7 cellular contexts compared by ENCODE assay signal in genomic region chrX:153132924-153133323, GRCh38. TPM values are rescaled to one million over a fixed set of nuclear protein-coding genes. Genes with fewer than 3 reads are reported as not detected.
"Had no signal": no experiment of that assay in that cellular context is flagged by ENCODE, and none has a peak within 500 bp of the region (broad histone marks: within the 10 kb centered on the region; RNA-seq: fewer than 3 reads in every experiment).

No MANE protein-coding gene starts in this region.

RNA-seq across cellular contexts. Expression of gene MAGEA1, which starts 46.2 kb away (rescaled TPM):
- total RNA-seq: OCI-LY7, PC-9, Peyer's patch, Right ventricle myocardium inferior, Right ventricle myocardium superior, SJCRH30, SJSA1 had no signal
